In the genomic region with DNA sequence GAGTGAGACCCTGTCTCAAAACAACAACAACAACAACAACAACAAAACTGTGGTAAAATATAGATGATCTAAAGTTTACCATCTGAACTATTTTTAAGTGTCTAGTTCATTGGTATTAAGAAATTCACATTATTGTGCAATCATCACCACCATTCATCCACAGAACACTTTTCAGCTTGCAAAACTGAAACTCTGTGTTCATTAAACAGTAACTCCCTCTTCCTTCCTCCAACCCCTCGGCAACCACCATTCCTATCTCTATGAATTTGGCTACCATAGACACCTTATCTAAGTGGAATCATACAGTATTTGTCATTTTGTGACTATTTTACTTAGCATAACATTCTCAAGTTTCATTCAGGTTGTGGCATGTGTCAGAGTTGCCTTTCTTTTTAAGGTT, we compare ENCODE assay signal across 1 cellular context.
A peak's percentile ranks its signal among the peaks of the same experiment; 100 is the strongest.
TF ChIP-seq lines count a peak whose summit lies in the region.

No MANE protein-coding gene starts in this region.

TF ChIP-seq in HepG2, 621 proteins besides CTCF, POLR2A, EP300 and RAD21 (continued from another document):
- TF ChIP-seq CEBPG (CRISPR knock-in tag; IDR thresholded peaks at IDR 0.05) = peak; percentile 32; the same call in 1 of the 2 replicates
- peak; percentile 84 for TF ChIP-seq CEBPB (IDR thresholded peaks at IDR 0.05; ENCODE audit: borderline replicate concordance, low read depth, low read length)
- no peak for TF ChIP-seq ZBTB3 (CRISPR knock-in tag; IDR thresholded peaks at IDR 0.05; ENCODE audit: borderline replicate concordance, low read depth)
